Comparison of ENCODE assay signal across 1 cellular context in the genomic region with DNA sequence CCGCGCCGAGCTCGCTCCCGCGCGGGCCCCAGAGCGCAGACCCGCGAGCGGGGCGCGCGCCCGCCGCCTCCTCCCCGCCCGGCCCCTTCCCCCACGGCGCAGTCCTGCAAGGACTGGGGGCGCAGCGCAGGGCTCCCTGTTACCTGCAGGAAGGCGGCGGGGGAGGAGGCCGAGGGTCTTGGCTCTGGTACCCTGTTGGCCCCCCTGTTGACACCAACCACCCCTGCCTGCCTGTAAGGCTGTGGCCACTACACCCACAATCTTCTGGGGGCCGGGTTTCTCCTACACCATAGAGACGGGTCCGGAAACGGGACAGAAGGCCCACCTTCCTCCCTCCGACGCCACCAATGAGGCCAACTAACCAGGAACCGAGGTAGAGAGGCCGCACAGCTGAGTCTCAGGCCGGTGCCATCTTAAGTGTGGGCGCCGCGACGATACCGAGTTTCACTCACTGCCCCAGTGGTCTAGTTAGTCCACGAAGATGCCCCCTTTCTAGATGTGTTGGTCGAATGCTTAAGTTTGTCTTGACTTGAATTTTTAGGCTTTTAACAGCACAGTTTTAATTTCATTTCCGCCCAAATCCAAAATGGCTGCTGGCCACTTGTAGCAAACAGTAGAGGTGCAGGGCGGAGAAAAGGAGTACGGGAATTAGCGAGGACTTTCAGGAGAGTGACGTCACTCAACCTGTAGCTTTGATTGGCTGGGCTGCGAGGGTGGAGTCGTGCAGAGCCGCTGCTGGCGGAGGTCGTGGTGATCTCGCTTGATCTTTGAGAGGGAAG.
A peak's percentile ranks its signal among the peaks of the same experiment; 100 is the strongest.
TF ChIP-seq lines count a peak whose summit lies in the region.

A gene with protein sequence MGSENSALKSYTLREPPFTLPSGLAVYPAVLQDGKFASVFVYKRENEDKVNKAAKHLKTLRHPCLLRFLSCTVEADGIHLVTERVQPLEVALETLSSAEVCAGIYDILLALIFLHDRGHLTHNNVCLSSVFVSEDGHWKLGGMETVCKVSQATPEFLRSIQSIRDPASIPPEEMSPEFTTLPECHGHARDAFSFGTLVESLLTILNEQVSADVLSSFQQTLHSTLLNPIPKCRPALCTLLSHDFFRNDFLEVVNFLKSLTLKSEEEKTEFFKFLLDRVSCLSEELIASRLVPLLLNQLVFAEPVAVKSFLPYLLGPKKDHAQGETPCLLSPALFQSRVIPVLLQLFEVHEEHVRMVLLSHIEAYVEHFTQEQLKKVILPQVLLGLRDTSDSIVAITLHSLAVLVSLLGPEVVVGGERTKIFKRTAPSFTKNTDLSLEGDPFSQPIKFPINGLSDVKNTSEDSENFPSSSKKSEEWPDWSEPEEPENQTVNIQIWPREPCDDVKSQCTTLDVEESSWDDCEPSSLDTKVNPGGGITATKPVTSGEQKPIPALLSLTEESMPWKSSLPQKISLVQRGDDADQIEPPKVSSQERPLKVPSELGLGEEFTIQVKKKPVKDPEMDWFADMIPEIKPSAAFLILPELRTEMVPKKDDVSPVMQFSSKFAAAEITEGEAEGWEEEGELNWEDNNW (minus strand): TSS at position 252 of the 779 bp plus-strand sequence. CDS start 5,056 bp downstream, outside the sequence.

TF ChIP-seq in HEK293, 187 proteins besides CTCF, POLR2A, EP300 and RAD21 (continued from another document and continues in another):
- TF ChIP-seq, protein P1, sequence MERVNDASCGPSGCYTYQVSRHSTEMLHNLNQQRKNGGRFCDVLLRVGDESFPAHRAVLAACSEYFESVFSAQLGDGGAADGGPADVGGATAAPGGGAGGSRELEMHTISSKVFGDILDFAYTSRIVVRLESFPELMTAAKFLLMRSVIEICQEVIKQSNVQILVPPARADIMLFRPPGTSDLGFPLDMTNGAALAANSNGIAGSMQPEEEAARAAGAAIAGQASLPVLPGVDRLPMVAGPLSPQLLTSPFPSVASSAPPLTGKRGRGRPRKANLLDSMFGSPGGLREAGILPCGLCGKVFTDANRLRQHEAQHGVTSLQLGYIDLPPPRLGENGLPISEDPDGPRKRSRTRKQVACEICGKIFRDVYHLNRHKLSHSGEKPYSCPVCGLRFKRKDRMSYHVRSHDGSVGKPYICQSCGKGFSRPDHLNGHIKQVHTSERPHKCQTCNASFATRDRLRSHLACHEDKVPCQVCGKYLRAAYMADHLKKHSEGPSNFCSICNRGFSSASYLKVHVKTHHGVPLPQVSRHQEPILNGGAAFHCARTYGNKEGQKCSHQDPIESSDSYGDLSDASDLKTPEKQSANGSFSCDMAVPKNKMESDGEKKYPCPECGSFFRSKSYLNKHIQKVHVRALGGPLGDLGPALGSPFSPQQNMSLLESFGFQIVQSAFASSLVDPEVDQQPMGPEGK (tag by site-specific recombination; IDR thresholded peaks at IDR 0.05): peak; percentile 95
- TF ChIP-seq, protein P2, sequence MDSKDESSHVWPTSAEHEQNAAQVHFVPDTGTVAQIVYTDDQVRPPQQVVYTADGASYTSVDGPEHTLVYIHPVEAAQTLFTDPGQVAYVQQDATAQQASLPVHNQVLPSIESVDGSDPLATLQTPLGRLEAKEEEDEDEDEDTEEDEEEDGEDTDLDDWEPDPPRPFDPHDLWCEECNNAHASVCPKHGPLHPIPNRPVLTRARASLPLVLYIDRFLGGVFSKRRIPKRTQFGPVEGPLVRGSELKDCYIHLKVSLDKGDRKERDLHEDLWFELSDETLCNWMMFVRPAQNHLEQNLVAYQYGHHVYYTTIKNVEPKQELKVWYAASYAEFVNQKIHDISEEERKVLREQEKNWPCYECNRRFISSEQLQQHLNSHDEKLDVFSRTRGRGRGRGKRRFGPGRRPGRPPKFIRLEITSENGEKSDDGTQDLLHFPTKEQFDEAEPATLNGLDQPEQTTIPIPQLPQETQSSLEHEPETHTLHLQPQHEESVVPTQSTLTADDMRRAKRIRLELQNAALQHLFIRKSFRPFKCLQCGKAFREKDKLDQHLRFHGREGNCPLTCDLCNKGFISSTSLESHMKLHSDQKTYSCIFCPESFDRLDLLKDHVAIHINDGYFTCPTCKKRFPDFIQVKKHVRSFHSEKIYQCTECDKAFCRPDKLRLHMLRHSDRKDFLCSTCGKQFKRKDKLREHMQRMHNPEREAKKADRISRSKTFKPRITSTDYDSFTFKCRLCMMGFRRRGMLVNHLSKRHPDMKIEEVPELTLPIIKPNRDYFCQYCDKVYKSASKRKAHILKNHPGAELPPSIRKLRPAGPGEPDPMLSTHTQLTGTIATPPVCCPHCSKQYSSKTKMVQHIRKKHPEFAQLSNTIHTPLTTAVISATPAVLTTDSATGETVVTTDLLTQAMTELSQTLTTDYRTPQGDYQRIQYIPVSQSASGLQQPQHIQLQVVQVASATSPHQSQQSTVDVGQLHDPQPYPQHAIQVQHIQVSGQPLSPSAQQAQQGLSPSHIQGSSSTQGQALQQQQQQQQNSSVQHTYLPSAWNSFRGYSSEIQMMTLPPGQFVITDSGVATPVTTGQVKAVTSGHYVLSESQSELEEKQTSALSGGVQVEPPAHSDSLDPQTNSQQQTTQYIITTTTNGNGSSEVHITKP (tag by site-specific recombination; IDR thresholded peaks at IDR 0.05): peak; percentile 86
- TF ChIP-seq SCRT2 (tag by site-specific recombination; IDR thresholded peaks at IDR 0.05) (peak; percentile 100), ZNF366 (tag by site-specific recombination; conservative IDR thresholded peaks at IDR 0.05) (peak; percentile 98), ZNF391 (tag by site-specific recombination; IDR thresholded peaks at IDR 0.05; ENCODE audit: borderline replicate concordance, low read depth) (peak; percentile 89), IKZF3 (tag by site-specific recombination; IDR thresholded peaks at IDR 0.05) (peak; percentile 76), ZNF658 (tag by site-specific recombination; IDR thresholded peaks at IDR 0.05) (no peak), ZSCAN30 (tag by site-specific recombination; IDR thresholded peaks at IDR 0.05) (0 out of 2 replicates have a peak, but pooled peaks have one; percentile 77), KLF9 (tag by site-specific recombination; IDR thresholded peaks at IDR 0.05; ENCODE audit: low read depth) (peak; percentile 30; the same call in 1 of the 2 replicates), TRIM28 (IDR thresholded peaks at IDR 0.05; ENCODE audit: borderline replicate concordance, low read length) (peak; percentile 62; the same call in 1 of the 2 replicates), ZNF837 (tag by site-specific recombination; IDR thresholded peaks at IDR 0.05) (no peak), YY2 (tag by site-specific recombination; IDR thresholded peaks at IDR 0.05) (peak; percentile 96), HOXA7 (CRISPR knock-in tag; IDR thresholded peaks at IDR 0.05; ENCODE audit: borderline replicate concordance) (no peak), ZNF830 (tag by site-specific recombination; IDR thresholded peaks at IDR 0.05; ENCODE audit: low read depth) (no peak), ZNF785 (tag by site-specific recombination; IDR thresholded peaks at IDR 0.05) (no peak), PRDM1 (tag by site-specific recombination; IDR thresholded peaks at IDR 0.05) (peak; percentile 66), ZSCAN23 (tag by site-specific recombination; IDR thresholded peaks at IDR 0.05) (peak; percentile 46; the same call in 1 of the 2 replicates), OSR2 (tag by site-specific recombination; IDR thresholded peaks at IDR 0.05) (no peak), BCL11B (tag by site-specific recombination; IDR thresholded peaks at IDR 0.05; ENCODE audit: low read depth) (no peak), MYNN (tag by site-specific recombination; IDR thresholded peaks at IDR 0.05; ENCODE audit: borderline replicate concordance) (peak; percentile 69; the same call in 1 of the 2 replicates), FEZF1 (tag by site-specific recombination; IDR thresholded peaks at IDR 0.05) (peak; percentile 82), ZBTB48 (tag by site-specific recombination; IDR thresholded peaks at IDR 0.05) (no peak), ZNF311 (tag by site-specific recombination; IDR thresholded peaks at IDR 0.05; ENCODE audit: borderline replicate concordance) (no peak), ZSCAN16 (tag by site-specific recombination; IDR thresholded peaks at IDR 0.05) (no peak)
- TF ChIP-seq, protein P3, sequence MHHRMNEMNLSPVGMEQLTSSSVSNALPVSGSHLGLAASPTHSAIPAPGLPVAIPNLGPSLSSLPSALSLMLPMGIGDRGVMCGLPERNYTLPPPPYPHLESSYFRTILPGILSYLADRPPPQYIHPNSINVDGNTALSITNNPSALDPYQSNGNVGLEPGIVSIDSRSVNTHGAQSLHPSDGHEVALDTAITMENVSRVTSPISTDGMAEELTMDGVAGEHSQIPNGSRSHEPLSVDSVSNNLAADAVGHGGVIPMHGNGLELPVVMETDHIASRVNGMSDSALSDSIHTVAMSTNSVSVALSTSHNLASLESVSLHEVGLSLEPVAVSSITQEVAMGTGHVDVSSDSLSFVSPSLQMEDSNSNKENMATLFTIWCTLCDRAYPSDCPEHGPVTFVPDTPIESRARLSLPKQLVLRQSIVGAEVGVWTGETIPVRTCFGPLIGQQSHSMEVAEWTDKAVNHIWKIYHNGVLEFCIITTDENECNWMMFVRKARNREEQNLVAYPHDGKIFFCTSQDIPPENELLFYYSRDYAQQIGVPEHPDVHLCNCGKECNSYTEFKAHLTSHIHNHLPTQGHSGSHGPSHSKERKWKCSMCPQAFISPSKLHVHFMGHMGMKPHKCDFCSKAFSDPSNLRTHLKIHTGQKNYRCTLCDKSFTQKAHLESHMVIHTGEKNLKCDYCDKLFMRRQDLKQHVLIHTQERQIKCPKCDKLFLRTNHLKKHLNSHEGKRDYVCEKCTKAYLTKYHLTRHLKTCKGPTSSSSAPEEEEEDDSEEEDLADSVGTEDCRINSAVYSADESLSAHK (tag by site-specific recombination; IDR thresholded peaks at IDR 0.05): peak; percentile 52
- TF ChIP-seq, protein P4, sequence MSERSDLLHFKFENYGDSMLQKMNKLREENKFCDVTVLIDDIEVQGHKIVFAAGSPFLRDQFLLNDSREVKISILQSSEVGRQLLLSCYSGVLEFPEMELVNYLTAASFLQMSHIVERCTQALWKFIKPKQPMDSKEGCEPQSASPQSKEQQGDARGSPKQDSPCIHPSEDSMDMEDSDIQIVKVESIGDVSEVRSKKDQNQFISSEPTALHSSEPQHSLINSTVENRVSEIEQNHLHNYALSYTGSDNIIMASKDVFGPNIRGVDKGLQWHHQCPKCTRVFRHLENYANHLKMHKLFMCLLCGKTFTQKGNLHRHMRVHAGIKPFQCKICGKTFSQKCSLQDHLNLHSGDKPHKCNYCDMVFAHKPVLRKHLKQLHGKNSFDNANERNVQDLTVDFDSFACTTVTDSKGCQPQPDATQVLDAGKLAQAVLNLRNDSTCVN (tag by site-specific recombination; optimal IDR thresholded peaks at IDR 0.05): peak; percentile 76
- TF ChIP-seq, protein P5, sequence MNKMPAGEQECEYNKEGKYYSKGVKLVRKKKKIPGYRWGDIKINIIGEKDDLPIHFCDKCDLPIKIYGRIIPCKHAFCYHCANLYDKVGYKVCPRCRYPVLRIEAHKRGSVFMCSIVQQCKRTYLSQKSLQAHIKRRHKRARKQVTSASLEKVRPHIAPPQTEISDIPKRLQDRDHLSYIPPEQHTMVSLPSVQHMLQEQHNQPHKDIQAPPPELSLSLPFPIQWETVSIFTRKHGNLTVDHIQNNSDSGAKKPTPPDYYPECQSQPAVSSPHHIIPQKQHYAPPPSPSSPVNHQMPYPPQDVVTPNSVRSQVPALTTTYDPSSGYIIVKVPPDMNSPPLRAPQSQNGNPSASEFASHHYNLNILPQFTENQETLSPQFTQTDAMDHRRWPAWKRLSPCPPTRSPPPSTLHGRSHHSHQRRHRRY (tag by site-specific recombination; IDR thresholded peaks at IDR 0.05): no peak; the same call in 1 of the 2 replicates
- TF ChIP-seq, protein P6, sequence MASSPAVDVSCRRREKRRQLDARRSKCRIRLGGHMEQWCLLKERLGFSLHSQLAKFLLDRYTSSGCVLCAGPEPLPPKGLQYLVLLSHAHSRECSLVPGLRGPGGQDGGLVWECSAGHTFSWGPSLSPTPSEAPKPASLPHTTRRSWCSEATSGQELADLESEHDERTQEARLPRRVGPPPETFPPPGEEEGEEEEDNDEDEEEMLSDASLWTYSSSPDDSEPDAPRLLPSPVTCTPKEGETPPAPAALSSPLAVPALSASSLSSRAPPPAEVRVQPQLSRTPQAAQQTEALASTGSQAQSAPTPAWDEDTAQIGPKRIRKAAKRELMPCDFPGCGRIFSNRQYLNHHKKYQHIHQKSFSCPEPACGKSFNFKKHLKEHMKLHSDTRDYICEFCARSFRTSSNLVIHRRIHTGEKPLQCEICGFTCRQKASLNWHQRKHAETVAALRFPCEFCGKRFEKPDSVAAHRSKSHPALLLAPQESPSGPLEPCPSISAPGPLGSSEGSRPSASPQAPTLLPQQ (tag by site-specific recombination; IDR thresholded peaks at IDR 0.05): peak; percentile 66; the same call in 1 of the 2 replicates
- TF ChIP-seq, protein P7, sequence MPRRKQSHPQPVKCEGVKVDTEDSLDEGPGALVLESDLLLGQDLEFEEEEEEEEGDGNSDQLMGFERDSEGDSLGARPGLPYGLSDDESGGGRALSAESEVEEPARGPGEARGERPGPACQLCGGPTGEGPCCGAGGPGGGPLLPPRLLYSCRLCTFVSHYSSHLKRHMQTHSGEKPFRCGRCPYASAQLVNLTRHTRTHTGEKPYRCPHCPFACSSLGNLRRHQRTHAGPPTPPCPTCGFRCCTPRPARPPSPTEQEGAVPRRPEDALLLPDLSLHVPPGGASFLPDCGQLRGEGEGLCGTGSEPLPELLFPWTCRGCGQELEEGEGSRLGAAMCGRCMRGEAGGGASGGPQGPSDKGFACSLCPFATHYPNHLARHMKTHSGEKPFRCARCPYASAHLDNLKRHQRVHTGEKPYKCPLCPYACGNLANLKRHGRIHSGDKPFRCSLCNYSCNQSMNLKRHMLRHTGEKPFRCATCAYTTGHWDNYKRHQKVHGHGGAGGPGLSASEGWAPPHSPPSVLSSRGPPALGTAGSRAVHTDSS (tag by site-specific recombination; IDR thresholded peaks at IDR 0.05): peak; percentile 74
- TF ChIP-seq, protein P8, sequence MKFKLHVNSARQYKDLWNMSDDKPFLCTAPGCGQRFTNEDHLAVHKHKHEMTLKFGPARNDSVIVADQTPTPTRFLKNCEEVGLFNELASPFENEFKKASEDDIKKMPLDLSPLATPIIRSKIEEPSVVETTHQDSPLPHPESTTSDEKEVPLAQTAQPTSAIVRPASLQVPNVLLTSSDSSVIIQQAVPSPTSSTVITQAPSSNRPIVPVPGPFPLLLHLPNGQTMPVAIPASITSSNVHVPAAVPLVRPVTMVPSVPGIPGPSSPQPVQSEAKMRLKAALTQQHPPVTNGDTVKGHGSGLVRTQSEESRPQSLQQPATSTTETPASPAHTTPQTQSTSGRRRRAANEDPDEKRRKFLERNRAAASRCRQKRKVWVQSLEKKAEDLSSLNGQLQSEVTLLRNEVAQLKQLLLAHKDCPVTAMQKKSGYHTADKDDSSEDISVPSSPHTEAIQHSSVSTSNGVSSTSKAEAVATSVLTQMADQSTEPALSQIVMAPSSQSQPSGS (tag by site-specific recombination; IDR thresholded peaks at IDR 0.05; ENCODE audit: low read depth): peak; percentile 100
- TF ChIP-seq, protein P9, sequence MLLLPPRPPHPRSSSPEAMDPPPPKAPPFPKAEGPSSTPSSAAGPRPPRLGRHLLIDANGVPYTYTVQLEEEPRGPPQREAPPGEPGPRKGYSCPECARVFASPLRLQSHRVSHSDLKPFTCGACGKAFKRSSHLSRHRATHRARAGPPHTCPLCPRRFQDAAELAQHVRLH (tag by site-specific recombination; IDR thresholded peaks at IDR 0.05): peak; percentile 99
